ENCODE assay signal across 11 cellular contexts in the genomic region with DNA sequence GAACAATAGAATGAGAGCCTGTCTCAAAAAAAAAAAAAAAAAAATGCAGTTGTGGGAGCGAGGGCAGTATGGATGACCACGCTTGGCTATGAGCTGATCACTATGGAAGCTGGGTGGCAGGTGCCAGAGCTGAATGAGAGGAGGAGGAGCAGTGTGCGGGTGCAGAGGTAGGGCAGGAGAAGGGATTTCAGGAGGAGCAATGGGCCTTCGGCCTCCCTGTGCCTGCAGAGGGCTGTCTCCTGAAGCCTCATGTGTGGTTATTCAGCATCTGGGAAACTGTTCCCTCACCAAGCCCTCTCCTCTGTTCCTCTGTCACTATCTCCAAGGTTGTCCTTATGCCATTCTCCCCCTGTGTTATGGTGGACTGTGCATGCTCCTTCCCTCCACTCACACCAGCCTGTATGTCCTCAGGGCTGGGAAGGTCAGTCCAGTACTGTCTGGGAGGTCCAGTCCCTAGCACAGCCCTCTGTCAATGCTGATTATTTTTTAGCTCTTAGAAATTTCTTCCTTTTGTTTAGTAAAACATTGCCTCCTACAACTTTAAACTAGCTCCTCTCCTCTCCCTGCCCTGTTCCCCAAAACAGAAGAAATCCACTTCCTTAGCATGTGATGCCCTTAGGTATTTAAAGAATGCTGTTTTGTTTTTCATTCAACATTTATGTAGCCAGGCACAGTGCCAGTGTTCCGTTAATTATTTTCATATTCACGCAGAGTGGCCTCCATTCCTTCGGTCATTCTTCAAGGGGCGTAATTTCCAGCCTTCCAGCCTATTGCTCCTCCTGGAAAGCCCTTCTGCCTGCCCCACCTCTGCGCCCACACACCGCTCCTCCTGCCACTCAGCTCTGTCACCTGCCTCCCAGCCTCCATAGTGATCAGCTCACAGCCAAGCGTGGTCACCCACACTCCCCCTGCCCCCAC. TPM values are rescaled to one million over a fixed set of nuclear protein-coding genes. Genes with fewer than 3 reads are reported as not detected.
DNase-seq lines count a peak whose midpoint lies in the region; ATAC-seq and TF ChIP-seq lines count a peak whose summit lies in the region.
"Had no signal": no experiment of that assay in that cellular context is flagged by ENCODE, and none has a peak within 500 bp of the region (broad histone marks: within the 10 kb centered on the region; RNA-seq: fewer than 3 reads in every experiment).

No MANE protein-coding gene starts in this region.

- no peaks in the 10 kb centered on the region for H3K9me3 Mint-ChIP-seq in brain
- H3K9me3 Mint-ChIP-seq: natural killer cell treated with Interleukin-12 subunit alpha and Interleukin-12 subunit beta and Interleukin-15 and Interleukin-18, amount 100 ng/mL, for 72 hours; stimulated activated naive CD8-positive, alpha-beta T cell treated with anti-CD3 and anti-CD28 coated beads, Interleukin-15, Interleukin-2, amounts not matched to agents 100 ng/mL and 50 ng/mL, for 24 hours had no signal

- peaks cover 13% of the 10 kb centered on the region for H3K4me1 Mint-ChIP-seq in brain

- DNase-seq in HFF-Myc (ENCODE audit: extremely low read depth, low read depth) = peak; percentile 84
- peak; percentile 97 for DNase-seq in kidney glomerular epithelial cell (lab: John Stamatoyannopoulos, UW)
- no peak for DNase-seq in thoracic aorta (ENCODE audit: low spot score)
- DNase-seq in NCI-H2107 treated with DMSO at 0.1 percent for 48 hours (lab: John Stamatoyannopoulos, UW; ENCODE audit: unreplicated experiment) = no peak
- DNase-seq in activated CD4-positive, alpha-beta T cell treated with anti-CD3 and anti-CD28 coated beads for 48 hours = no peak
- DNase-seq in islet precursor cell = no peak
- DNase-seq in NCI-H510A treated with DMSO at 0.1 percent for 48 hours (lab: John Stamatoyannopoulos, UW) = no peak
- DNase-seq: NCI-H187 treated with DMSO at 0.1 percent for 48 hours had no signal

- no peak overlapping the region for H3K4me3 Mint-ChIP-seq in brain
- H3K4me3 Mint-ChIP-seq: natural killer cell treated with Interleukin-12 subunit alpha and Interleukin-12 subunit beta and Interleukin-15 and Interleukin-18, amount 100 ng/mL, for 72 hours; stimulated activated naive CD8-positive, alpha-beta T cell treated with anti-CD3 and anti-CD28 coated beads, Interleukin-15, Interleukin-2, amounts not matched to agents 100 ng/mL and 50 ng/mL, for 24 hours had no signal

- no peak overlapping the region for H3K4me3 ChIP-seq in HFF-Myc (replicated peaks; ENCODE audit: low read depth, low read length)
- H3K4me3 ChIP-seq in thoracic aorta = peak overlapping the region; percentile 3

- H3K27me3 ChIP-seq in thoracic aorta (replicated peaks; ENCODE audit: insufficient read depth) = no peaks in the 10 kb centered on the region

- peak overlapping the region; percentile 23 to 37 for H3K27ac ChIP-seq in thoracic aorta

- peaks cover 10 to 16% of the 10 kb centered on the region in 2 donors for H3K4me1 ChIP-seq in thoracic aorta (ENCODE audit: control insufficient read depth in 1 of 2, low read depth in 2 of 2)

- H3K27ac Mint-ChIP-seq in brain = peak overlapping the region in 3 of 5 experiments; percentile 66 to 78 (median 75)
- H3K27ac Mint-ChIP-seq: natural killer cell treated with Interleukin-12 subunit alpha and Interleukin-12 subunit beta and Interleukin-15 and Interleukin-18, amount 100 ng/mL, for 72 hours; stimulated activated naive CD8-positive, alpha-beta T cell treated with anti-CD3 and anti-CD28 coated beads, Interleukin-15, Interleukin-2, amounts not matched to agents 100 ng/mL and 50 ng/mL, for 24 hours had no signal

- H3K9me3 ChIP-seq in thoracic aorta = no peaks in the 10 kb centered on the region

- no peak for TF ChIP-seq CTCF in HFF-Myc (IDR thresholded peaks at IDR 0.05; ENCODE audit: low read depth, low read length, missing control alignments)
- no peak for TF ChIP-seq CTCF in brain (conservative IDR thresholded peaks at IDR 0.05)
- no peak for TF ChIP-seq CTCF in thoracic aorta (IDR thresholded peaks at IDR 0.05)

- peaks cover 11% of the 10 kb centered on the region for H3K27me3 Mint-ChIP-seq in brain
- H3K27me3 Mint-ChIP-seq: stimulated activated naive CD8-positive, alpha-beta T cell treated with anti-CD3 and anti-CD28 coated beads, Interleukin-15, Interleukin-2, amounts not matched to agents 100 ng/mL and 50 ng/mL, for 24 hours had no signal

- no peaks in the 10 kb centered on the region for H3K36me3 ChIP-seq in thoracic aorta

- peak; percentile 70 for ATAC-seq in thoracic aorta (ENCODE audit: insufficient number of reproducible peaks, low FRiP score, low read depth)

- no peaks in the 10 kb centered on the region for H3K36me3 Mint-ChIP-seq in brain
- H3K36me3 Mint-ChIP-seq: natural killer cell treated with Interleukin-12 subunit alpha and Interleukin-12 subunit beta and Interleukin-15 and Interleukin-18, amount 100 ng/mL, for 72 hours had no signal

RNA-seq across cellular contexts. Expression of a gene that starts 48.9 kb away (rescaled TPM):
- polyA plus RNA-seq in brain (ENCODE audit: insufficient read depth, low read depth, low replicate concordance) = 11.9 TPM
- total RNA-seq in thoracic aorta = 1 to 10 TPM; 1.2 to 2.6 TPM

Comparison
In these comparisons a context has a peak if more than half of its experiments do, and no peak if none do; other contexts are left out.
1. DNase-seq: peak in HFF-Myc (single experiment) and kidney glomerular epithelial cell (single experiment); none in thoracic aorta (single experiment), NCI-H2107 treated with DMSO at 0.1 percent for 48 hours (single experiment), activated CD4-positive, alpha-beta T cell treated with anti-CD3 and anti-CD28 coated beads for 48 hours (single experiment), islet precursor cell (single experiment) and NCI-H510A treated with DMSO at 0.1 percent for 48 hours (single experiment).